In the genomic region with DNA sequence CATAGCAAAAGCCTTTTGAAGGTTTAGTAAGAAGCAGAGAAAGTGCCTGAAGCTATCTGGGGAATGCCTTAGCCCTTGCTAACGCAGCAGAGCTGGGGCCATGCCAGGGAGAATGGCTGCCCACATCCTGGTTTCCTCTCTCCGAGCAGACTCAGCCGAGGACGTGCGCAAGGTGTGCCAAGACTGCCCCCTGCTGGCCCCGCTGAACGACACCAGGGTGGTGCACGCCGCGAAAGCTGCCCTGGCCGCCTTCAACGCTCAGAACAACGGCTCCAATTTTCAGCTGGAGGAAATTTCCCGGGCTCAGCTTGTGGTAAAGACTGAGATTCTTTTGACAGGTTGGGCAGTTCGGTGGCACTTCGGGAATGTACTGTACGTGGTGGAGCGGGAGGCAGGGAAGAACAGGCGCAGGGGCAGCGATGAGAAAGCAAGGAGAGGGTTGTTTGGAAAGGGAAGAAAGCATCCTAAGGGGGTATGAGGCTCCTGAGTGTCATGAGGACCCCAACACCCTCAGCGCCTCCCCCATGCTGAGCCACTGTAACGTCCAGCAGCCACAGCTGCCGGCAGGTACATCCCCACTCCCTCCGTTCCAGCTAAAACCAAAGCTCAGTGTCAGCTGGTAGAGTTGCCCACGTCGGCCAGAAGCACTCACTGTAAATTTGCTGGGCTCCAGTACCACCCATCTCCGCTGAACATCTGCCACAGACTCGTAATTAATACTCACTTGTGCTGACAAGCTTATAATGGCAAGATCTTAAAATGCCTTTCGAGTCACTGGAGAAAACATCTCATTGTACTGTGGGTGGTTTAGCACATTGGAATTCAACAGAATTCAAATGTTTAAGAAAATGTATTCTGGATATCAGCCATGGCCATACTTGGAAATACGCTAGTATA, we compare ENCODE assay signal across 8 cellular contexts. TPM values are rescaled to one million over a fixed set of nuclear protein-coding genes. Genes with fewer than 3 reads are reported as not detected.
DNase-seq lines count a peak whose midpoint lies in the region; ATAC-seq and TF ChIP-seq lines count a peak whose summit lies in the region.

No MANE protein-coding gene starts in this region.

- DNase-seq in BE2C (peak; percentile 84), NCI-H345 (lab: John Stamatoyannopoulos, UW) (peak; percentile 36), kidney tubule cell (ENCODE audit: low spot score) (peak; percentile 98)
- peak; percentile 85 for DNase-seq in activated CD4-positive, CD25-positive, alpha-beta regulatory T cell treated with anti-CD3 and anti-CD28 coated beads, Interleukin-2, amount 50 U/mL, for 72 hours
- DNase-seq in central memory CD8-positive, alpha-beta T cell (ENCODE audit: low spot score in 2 of 2), result peak; percentile 73 to 75
- peak; percentile 75 for DNase-seq in stimulated activated CD4-positive, alpha-beta T cell treated with anti-CD3 and anti-CD28 coated beads, Interleukin-2, amount 100 ng/mL, for 4 hours (ENCODE audit: low read depth)

- H3K27ac Mint-ChIP-seq in central memory CD8-positive, alpha-beta T cell (ENCODE audit: low read depth), result no peak overlapping the region

- H3K4me1 ChIP-seq in BE2C, result no peaks in the 10 kb centered on the region

- TF ChIP-seq CTCF in BE2C (IDR thresholded peaks at IDR 0.05; ENCODE audit: low read depth, low read length), result peak; percentile 89

- H3K36me3 ChIP-seq in BE2C, result no peaks in the 10 kb centered on the region

- peaks cover 61% of the 10 kb centered on the region for H3K27me3 Mint-ChIP-seq in central memory CD8-positive, alpha-beta T cell

- H3K9me3 ChIP-seq in BE2C, result no peaks in the 10 kb centered on the region

- peak overlapping the region; percentile 8 for H3K4me3 ChIP-seq in BE2C (ENCODE audit: low read depth, low read length)

- peaks cover 7% of the 10 kb centered on the region for H3K36me3 Mint-ChIP-seq in central memory CD8-positive, alpha-beta T cell (ENCODE audit: insufficient read depth)

- peaks cover 14% of the 10 kb centered on the region for H3K4me1 Mint-ChIP-seq in central memory CD8-positive, alpha-beta T cell

- peak; percentile 98 for ATAC-seq in GM19043 (IDR thresholded peaks at IDR 0.05; ENCODE audit: low read depth, unreplicated experiment)
- ATAC-seq in HG03354 (IDR thresholded peaks at IDR 0.05; ENCODE audit: poor library complexity, severe bottlenecking, unreplicated experiment), result peak; percentile 94
- ATAC-seq in central memory CD8-positive, alpha-beta T cell (replicated peaks; ENCODE audit: extremely low read depth, poor library complexity, severe bottlenecking), result peak; percentile 98

- H3K9me3 Mint-ChIP-seq in central memory CD8-positive, alpha-beta T cell, result no peaks in the 10 kb centered on the region

- H3K27me3 ChIP-seq in BE2C, result peaks cover 18% of the 10 kb centered on the region; the same call in 1 of the 2 replicates

- H3K4me3 Mint-ChIP-seq in central memory CD8-positive, alpha-beta T cell, result peak overlapping the region; percentile 62

RNA-seq across cellular contexts. Expression of a gene that starts 4.4 kb away (rescaled TPM):
- polyA plus RNA-seq in BE2C (2012; ENCODE audit: insufficient read depth, insufficient read length, low read depth), result not detected

RNA-seq across cellular contexts. Expression of a gene that starts 22.9 kb away (rescaled TPM):
- polyA plus RNA-seq in BE2C (2012; ENCODE audit: insufficient read depth, insufficient read length, low read depth), result not detected

RNA-seq across cellular contexts. Expression of a gene that starts 46.8 kb away (rescaled TPM):
- polyA plus RNA-seq in BE2C (2012; ENCODE audit: insufficient read depth, insufficient read length, low read depth), result 156 TPM

RNA-seq across cellular contexts. Expression of a gene that starts 48.5 kb away (rescaled TPM):
- polyA plus RNA-seq in BE2C (2012; ENCODE audit: insufficient read depth, insufficient read length, low read depth), result not detected

RNA-seq across cellular contexts. Expression of a gene that starts 50.1 kb away (rescaled TPM):
- polyA plus RNA-seq in BE2C (2012; ENCODE audit: insufficient read depth, insufficient read length, low read depth), result 14.2 TPM

Comparison
In these comparisons a context has a peak if more than half of its experiments do, and no peak if none do; other contexts are left out.
1. Peak in every context shown above with its lines: DNase-seq, ATAC-seq and H3K4me3 ChIP-seq.
2. DNase-seq: peak in every context shown above with its lines; median percentile 98 in kidney tubule cell; 85 in activated CD4-positive, CD25-positive, alpha-beta regulatory T cell treated with anti-CD3 and anti-CD28 coated beads, Interleukin-2, amount 50 U/mL, for 72 hours; 84 in BE2C; 75 in stimulated activated CD4-positive, alpha-beta T cell treated with anti-CD3 and anti-CD28 coated beads, Interleukin-2, amount 100 ng/mL, for 4 hours; 74 in central memory CD8-positive, alpha-beta T cell; 36 in NCI-H345.